9 cellular contexts compared by ENCODE assay signal in genomic region chr2:46942891-46943626, GRCh38. TPM values are rescaled to one million over a fixed set of nuclear protein-coding genes. Genes with fewer than 3 reads are reported as not detected.
DNase-seq lines count a peak whose midpoint lies in the region; ATAC-seq, FAIRE-seq and TF ChIP-seq lines count a peak whose summit lies in the region.
"Had no signal": no experiment of that assay in that cellular context is flagged by ENCODE, and none has a peak within 500 bp of the region (broad histone marks: within the 10 kb centered on the region; RNA-seq: fewer than 3 reads in every experiment).

No MANE protein-coding gene starts in this region.

- no peak for ATAC-seq in GM21737 (IDR thresholded peaks at IDR 0.05; ENCODE audit: unreplicated experiment)

- H3K4me1 ChIP-seq in SJSA1 (replicated peaks): peaks cover 24% of the 10 kb centered on the region
- H3K4me1 ChIP-seq in esophagus squamous epithelium: peaks cover 14 to 52% (median 30%) of the 10 kb centered on the region in 3 donors

- intact Hi-C loops in esophagus squamous epithelium (cut with DNase I): no loop called here

- peak overlapping the region; percentile 78 for H3K4me3 ChIP-seq in SJSA1
- peak overlapping the region in 3 of 4 donors; percentile 90 to 97 (median 92) for H3K4me3 ChIP-seq in esophagus squamous epithelium
- H3K4me3 ChIP-seq in skin epidermis: peak overlapping the region; percentile 75 to 95 (median 87)

- H3K27ac ChIP-seq in SJSA1: no peak overlapping the region
- H3K27ac ChIP-seq in esophagus squamous epithelium: peak overlapping the region; percentile 52 to 97 (median 88)
- peak overlapping the region in 18 of 21 experiments; percentile 34 to 95 (median 86) for H3K27ac ChIP-seq in skin epidermis
- H3K27ac ChIP-seq: SK-N-MC had no signal

- H3K9me3 ChIP-seq in SJSA1 (replicated peaks) (no peaks in the 10 kb centered on the region), esophagus squamous epithelium (no peaks in the 10 kb centered on the region)

- H3K27me3 ChIP-seq in SJSA1 (replicated peaks): no peaks in the 10 kb centered on the region
- no peaks in the 10 kb centered on the region for H3K27me3 ChIP-seq in esophagus squamous epithelium

- no peak for TF ChIP-seq CTCF in esophagus squamous epithelium (IDR thresholded peaks at IDR 0.05)

- peak; percentile 39 for FAIRE-seq in GM18507 (lab: Jason Lieb, UNC)

- no peak for TF ChIP-seq POLR2A in esophagus squamous epithelium (IDR thresholded peaks at IDR 0.05)

- WGBS in esophagus squamous epithelium, 2 donors: 74 to 77% methylated on average over 8 to 9 of the region's 10 CpGs

- DNase-seq in GM18507 (ENCODE audit: extremely low spot score, insufficient read length, low read depth): no peak
- DNase-seq in SJSA1 (ENCODE audit: low read depth in 1 of 2, low spot score in 2 of 2): no peak
- DNase-seq in esophagus squamous epithelium (lab: John Stamatoyannopoulos, UW): no peak
- DNase-seq in 8988T: no peak
- no peak for DNase-seq in COLO829 (ENCODE audit: low spot score)
- DNase-seq: occipital lobe had no signal

- peaks cover 26% of the 10 kb centered on the region for H3K36me3 ChIP-seq in SJSA1
- H3K36me3 ChIP-seq in esophagus squamous epithelium: peaks cover 0 to 25% (median 0%) of the 10 kb centered on the region in 3 donors

RNA-seq across cellular contexts. Expression of gene TTC7A, which starts 2.0 kb away (rescaled TPM):
- total RNA-seq in SJSA1 (2014; rRNA removed; shearing (Covaris generic)): 12.0 and 12.2 TPM in 2 replicates
- 10 to 100 TPM; 13.7 to 31.3 (median 28.2) TPM for total RNA-seq in esophagus squamous epithelium

RNA-seq across cellular contexts. Expression of gene MCFD2, which starts 27.5 kb away (rescaled TPM):
- total RNA-seq in SJSA1 (2014; rRNA removed; shearing (Covaris generic)): 95.7 and 97.6 TPM in 2 replicates
- 10 to 100 TPM; 49.7 to 62.8 (median 56.7) TPM for total RNA-seq in esophagus squamous epithelium
